ENCODE assay signal across 8 cellular contexts in genomic region chr2:70087703-70088507, GRCh38. TPM values are rescaled to one million over a fixed set of nuclear protein-coding genes. Genes with fewer than 3 reads are reported as not detected.
DNase-seq lines count a peak whose midpoint lies in the region; ATAC-seq and TF ChIP-seq lines count a peak whose summit lies in the region.

No MANE protein-coding gene starts in this region.

- TF ChIP-seq CTCF in VCaP (conservative IDR thresholded peaks at IDR 0.05) = 0 out of 2 replicates have a peak, but pooled peaks have one; percentile 5

- peak overlapping the region; percentile 99 for H3K27ac ChIP-seq in VCaP

- DNase-seq in Caki2 (ENCODE audit: low read depth) (peak; percentile 68), HT-29 (ENCODE audit: low spot score) (peak; percentile 67), cerebellum (ENCODE audit: low spot score) (peak; percentile 50), left lobe of liver (ENCODE audit: low spot score) (peak; percentile 71), T-helper 9 cell (no peak)
- peak; percentile 43 to 62 for DNase-seq in stimulated activated CD4-positive, alpha-beta T cell treated with anti-CD3 and anti-CD28 coated beads, Interleukin-2, amount 100 ng/mL, for 48 hours

- ATAC-seq in left lobe of liver (peak; percentile 18), HG03521 (IDR thresholded peaks at IDR 0.05; ENCODE audit: unreplicated experiment) (no peak)

- in situ Hi-C loops in Caki2 (cut with HindIII; ENCODE audit: low pct_unique_long_range_greater_than_20kb, low sequenced_read_pairs) = no loop called here

RNA-seq across cellular contexts. Expression of gene PCBP1, which starts 0.6 kb away (rescaled TPM):
- total RNA-seq in Caki2 (2014; rRNA removed; shearing (Covaris generic); ENCODE audit: low replicate concordance) = 127 and 135 TPM in 2 replicates
- total RNA-seq in HT-29 (2014; rRNA removed; shearing (Covaris generic)) = 47.6 and 52.6 TPM in 2 replicates
- 29.2 TPM for total RNA-seq in cerebellum
- 161 TPM for total RNA-seq in left lobe of liver
